12 cellular contexts compared by ENCODE assay signal in genomic region chr5:151569132-151570046, GRCh38. TPM values are rescaled to one million over a fixed set of nuclear protein-coding genes. Genes with fewer than 3 reads are reported as not detected.
A peak's percentile ranks its signal among the peaks of the same experiment; 100 is the strongest.
DNase-seq lines count a peak whose midpoint lies in the region; ATAC-seq and TF ChIP-seq lines count a peak whose summit lies in the region.
"Had no signal": no experiment of that assay in that cellular context is flagged by ENCODE, and none has a peak within 500 bp of the region (broad histone marks: within the 10 kb centered on the region; RNA-seq: fewer than 3 reads in every experiment).

No MANE protein-coding gene starts in this region.

- WGBS in transverse colon (ENCODE audit: low coverage in 1 of 2), 2 donors: 24 to 57% methylated on average over 3 to 8 of the region's 8 CpGs

- POLR2A ChIA-PET in HEK293 (lab: Yijun Ruan, JAX): no interaction called here

- H3K27ac ChIP-seq in HEK293 (ENCODE audit: extremely low read depth, low read depth, low read length) (no peak overlapping the region), parathyroid adenoma (peak overlapping the region; percentile 48), transverse colon (no peak overlapping the region)
- H3K27ac ChIP-seq: hepatocyte had no signal

- H3K36me3 ChIP-seq in HEK293 (ENCODE audit: control insufficient read depth in 2 of 2, insufficient read depth in 1 of 2, low read length in 2 of 2) (no peaks in the 10 kb centered on the region), parathyroid adenoma (ENCODE audit: control insufficient read depth, insufficient read depth, low read length) (no peaks in the 10 kb centered on the region), transverse colon (no peaks in the 10 kb centered on the region)

- in situ Hi-C loops in transverse colon (cut with MboI; ENCODE audit: low pct_ligation_motif_present in 1 of 4, low pct_unique_long_range_greater_than_20kb in 1 of 4, low sequenced_read_pairs in 3 of 4): no loop called here

- no peak overlapping the region for H3K9ac ChIP-seq in parathyroid adenoma

- no peaks in the 10 kb centered on the region for H3K27me3 Mint-ChIP-seq in activated naive CD8-positive, alpha-beta T cell treated with anti-CD3 and anti-CD28 coated beads, Interleukin-2, amount 50 U/mL, for 24 hours
- H3K27me3 Mint-ChIP-seq in activated T-helper 2 cell treated with anti-CD3 and anti-CD28 coated beads, Interferon-gamma antibody, Interleukin-2, Interleukin-4, amounts not matched to agents 10 μg/mL and 5 μg/mL and 100 μg/mL, durations not matched to agents 14 hours and 24 hours and 36 hours (ENCODE audit: low read depth): no peaks in the 10 kb centered on the region

- peak overlapping the region; percentile 56 for H2AFZ ChIP-seq in parathyroid adenoma
- H2AFZ ChIP-seq: hepatocyte had no signal

- DNase-seq in activated naive CD8-positive, alpha-beta T cell treated with anti-CD3 and anti-CD28 coated beads, Interleukin-2, amount 50 U/mL, for 24 hours: peak; percentile 26
- no peak for DNase-seq in activated T-helper 2 cell treated with anti-CD3 and anti-CD28 coated beads, Interferon-gamma antibody, Interleukin-2, Interleukin-4, amounts not matched to agents 10 μg/mL and 5 μg/mL and 100 μg/mL, durations not matched to agents 14 hours and 24 hours and 36 hours (ENCODE audit: low spot score)
- DNase-seq in transverse colon: no peak
- no peak for DNase-seq in NCI-H69 (lab: John Stamatoyannopoulos, UW)
- no peak for DNase-seq in HCEC 1CT
- DNase-seq: EL had no signal

- H3K36me3 Mint-ChIP-seq in activated naive CD8-positive, alpha-beta T cell treated with anti-CD3 and anti-CD28 coated beads, Interleukin-2, amount 50 U/mL, for 24 hours (ENCODE audit: low read depth): no peaks in the 10 kb centered on the region
- H3K36me3 Mint-ChIP-seq in activated T-helper 2 cell treated with anti-CD3 and anti-CD28 coated beads, Interferon-gamma antibody, Interleukin-2, Interleukin-4, amounts not matched to agents 10 μg/mL and 5 μg/mL and 100 μg/mL, durations not matched to agents 14 hours and 24 hours and 36 hours (ENCODE audit: low read depth): no peaks in the 10 kb centered on the region
- H3K36me3 Mint-ChIP-seq: brain had no signal

- H3K27me3 ChIP-seq in parathyroid adenoma (ENCODE audit: control insufficient read depth, insufficient read depth, low read length) (no peaks in the 10 kb centered on the region), transverse colon (no peaks in the 10 kb centered on the region)
- H3K27me3 ChIP-seq: hepatocyte had no signal

- TF ChIP-seq POLR2A in transverse colon (IDR thresholded peaks at IDR 0.05): no peak

- H3K4me1 Mint-ChIP-seq in activated naive CD8-positive, alpha-beta T cell treated with anti-CD3 and anti-CD28 coated beads, Interleukin-2, amount 50 U/mL, for 24 hours: peaks cover 12% of the 10 kb centered on the region
- H3K4me1 Mint-ChIP-seq in activated T-helper 2 cell treated with anti-CD3 and anti-CD28 coated beads, Interferon-gamma antibody, Interleukin-2, Interleukin-4, amounts not matched to agents 10 μg/mL and 5 μg/mL and 100 μg/mL, durations not matched to agents 14 hours and 24 hours and 36 hours (ENCODE audit: low read depth): peaks cover 7% of the 10 kb centered on the region
- H3K4me1 Mint-ChIP-seq: brain had no signal

- H3K9me3 ChIP-seq in HEK293 (ENCODE audit: control insufficient read depth, insufficient read depth, low read depth, low read length): no peaks in the 10 kb centered on the region
- H3K9me3 ChIP-seq in parathyroid adenoma (ENCODE audit: control insufficient read depth, low read length): no peaks in the 10 kb centered on the region
- no peaks in the 10 kb centered on the region for H3K9me3 ChIP-seq in transverse colon

- no peak for TF ChIP-seq EP300 in transverse colon (IDR thresholded peaks at IDR 0.05; ENCODE audit: low read depth)

- no peaks in the 10 kb centered on the region for H3K9me3 Mint-ChIP-seq in activated naive CD8-positive, alpha-beta T cell treated with anti-CD3 and anti-CD28 coated beads, Interleukin-2, amount 50 U/mL, for 24 hours
- H3K9me3 Mint-ChIP-seq in activated T-helper 2 cell treated with anti-CD3 and anti-CD28 coated beads, Interferon-gamma antibody, Interleukin-2, Interleukin-4, amounts not matched to agents 10 μg/mL and 5 μg/mL and 100 μg/mL, durations not matched to agents 14 hours and 24 hours and 36 hours: no peaks in the 10 kb centered on the region

- no peak for TF ChIP-seq CTCF in HEK293 (tag by site-specific recombination; IDR thresholded peaks at IDR 0.05)
- no peak for TF ChIP-seq CTCF in parathyroid adenoma (IDR thresholded peaks at IDR 0.05)
- no peak for TF ChIP-seq CTCF in transverse colon (IDR thresholded peaks at IDR 0.05)

- CTCF ChIA-PET in HEK293 (lab: Yijun Ruan, JAX): no interaction called here

- intact Hi-C loops in activated T-helper 2 cell treated with anti-CD3 and anti-CD28 coated beads, Interferon-gamma antibody, Interleukin-2, Interleukin-4, amounts not matched to agents 10 μg/mL and 5 μg/mL and 100 μg/mL, durations not matched to agents 14 hours and 24 hours and 36 hours (cut with micrococcal nuclease): no loop called here
- intact Hi-C loops in transverse colon (cut with DNase I; ENCODE audit: low total_unique reads): no loop called here

- ATAC-seq in GM18867 (IDR thresholded peaks at IDR 0.05; ENCODE audit: unreplicated experiment): peak; percentile 56
- peak; percentile 71 for ATAC-seq in activated naive CD8-positive, alpha-beta T cell treated with anti-CD3 and anti-CD28 coated beads, Interleukin-2, amount 50 U/mL, for 24 hours

- peaks cover under 1% of the 10 kb centered on the region for H3K79me2 ChIP-seq in parathyroid adenoma
- H3K79me2 ChIP-seq: hepatocyte had no signal

- H3K27ac Mint-ChIP-seq in activated naive CD8-positive, alpha-beta T cell treated with anti-CD3 and anti-CD28 coated beads, Interleukin-2, amount 50 U/mL, for 24 hours: no peak overlapping the region
- no peak overlapping the region for H3K27ac Mint-ChIP-seq in activated T-helper 2 cell treated with anti-CD3 and anti-CD28 coated beads, Interferon-gamma antibody, Interleukin-2, Interleukin-4, amounts not matched to agents 10 μg/mL and 5 μg/mL and 100 μg/mL, durations not matched to agents 14 hours and 24 hours and 36 hours

- H3K4me3 ChIP-seq in HEK293 (ENCODE audit: low read depth, low read length) (no peak overlapping the region), parathyroid adenoma (ENCODE audit: low read depth, low read length) (no peak overlapping the region), transverse colon (no peak overlapping the region)
- H3K4me3 ChIP-seq: hepatocyte had no signal

- H3K4me3 Mint-ChIP-seq in activated naive CD8-positive, alpha-beta T cell treated with anti-CD3 and anti-CD28 coated beads, Interleukin-2, amount 50 U/mL, for 24 hours: no peak overlapping the region
- no peak overlapping the region for H3K4me3 Mint-ChIP-seq in activated T-helper 2 cell treated with anti-CD3 and anti-CD28 coated beads, Interferon-gamma antibody, Interleukin-2, Interleukin-4, amounts not matched to agents 10 μg/mL and 5 μg/mL and 100 μg/mL, durations not matched to agents 14 hours and 24 hours and 36 hours (ENCODE audit: low read depth)
- H3K4me3 Mint-ChIP-seq: brain had no signal

- no peak overlapping the region for H3K4me2 ChIP-seq in parathyroid adenoma (ENCODE audit: low read length)
- H3K4me2 ChIP-seq: hepatocyte had no signal

- H3K4me1 ChIP-seq in HEK293 (ENCODE audit: control insufficient read depth, insufficient read depth, low read length) (no peaks in the 10 kb centered on the region), parathyroid adenoma (peaks cover 28% of the 10 kb centered on the region), transverse colon (no peaks in the 10 kb centered on the region)

TF ChIP-seq in HEK293, 187 proteins besides CTCF, POLR2A, EP300 and RAD21:
- TF ChIP-seq ZNF266 (tag by site-specific recombination; IDR thresholded peaks at IDR 0.05; ENCODE audit: low read depth) (no peak), ZFHX2 (tag by site-specific recombination; conservative IDR thresholded peaks at IDR 0.05) (peak; percentile 29; the same call in 1 of the 2 replicates)

RNA-seq across cellular contexts. Expression of gene FAT2, which starts 21.7 kb away (rescaled TPM):
- total RNA-seq in activated T-helper 2 cell treated with anti-CD3 and anti-CD28 coated beads, Interferon-gamma antibody, Interleukin-2, Interleukin-4, amounts not matched to agents 10 μg/mL and 5 μg/mL and 100 μg/mL, durations not matched to agents 14 hours and 24 hours and 36 hours: under 0.01 TPM in 1 of 2 replicates, not detected in the other
- not detected for total RNA-seq in transverse colon
- total RNA-seq: NCI-H460 had no signal
